ENCODE assay signal across 38 cellular contexts in genomic region chr10:21061982-21062381, GRCh38.
"Had no signal": no experiment of that assay in that cellular context is flagged by ENCODE, and none has a peak within 500 bp of the region (broad histone marks: within the 10 kb centered on the region; RNA-seq: fewer than 3 reads in every experiment).

No MANE protein-coding gene starts in this region.

- H3K9me3 Mint-ChIP-seq: activated T-cell treated with anti-CD3 and anti-CD28 coated beads, Interleukin-2, amount 50 U/mL, for 4 hours had no signal

- H3K4me3 ChIP-seq: adrenal gland, cardiac muscle cell had no signal

- H3K36me3 Mint-ChIP-seq: activated CD4-positive, alpha-beta memory T cell treated with anti-CD3 and anti-CD28 coated beads for 36 hours; activated naive CD4-positive, alpha-beta T cell treated with anti-CD3 and anti-CD28 coated beads, Interleukin-2, amount 50 U/mL, for 72 hours; activated naive CD8-positive, alpha-beta T cell treated with anti-CD3 and anti-CD28 coated beads for 36 hours had no signal

- H3K4me3 Mint-ChIP-seq: activated B cell treated with CpG ODN at 0.5 μM for 24 hours; activated CD4-positive, alpha-beta memory T cell treated with anti-CD3 and anti-CD28 coated beads for 36 hours; activated CD4-positive, alpha-beta T cell treated with anti-CD3 and anti-CD28 coated beads, Interleukin-2, amount 10 ng/mL, durations not matched to agents 24 days and 14 days; activated CD8-positive, alpha-beta T cell treated with anti-CD3 and anti-CD28 coated beads for 36 hours; activated naive CD4-positive, alpha-beta T cell treated with anti-CD3 and anti-CD28 coated beads for 36 hours; activated naive CD8-positive, alpha-beta T cell treated with anti-CD3 and anti-CD28 coated beads for 36 hours; activated T-cell treated with anti-CD3 and anti-CD28 coated beads, Interleukin-2, amount 50 U/mL, for 4 hours; activated T-cell treated with anti-CD3 and anti-CD28 coated beads, Interleukin-2, amount 50 U/mL, for 72 hours; activated T-helper 1 cell treated with anti-CD3 and anti-CD28 coated beads, Interleukin-12 subunit alpha, Interleukin-12 subunit beta, Interleukin-2, Interleukin-4 antibody, amounts not matched to agents 30 ng/mL and 10 ng/mL and 1 ng/mL, durations not matched to agents 14 hours and 24 hours and 36 hours; activated T-helper 17 cell treated with anti-CD3 and anti-CD28 coated beads, Interleukin-2, amount 50 U/mL, for 72 hours; brain; central memory CD8-positive, alpha-beta T cell; T-helper 1 cell treated with Interleukin-12 subunit alpha and Interleukin-12 subunit beta and Interleukin-4 antibody, amounts not matched to agents 30 μg/mL and 1 μg/mL, for 36 hours; T-helper 2 cell treated with Interferon-gamma antibody and Interleukin-4, amounts not matched to agents 5 μg/mL and 100 μg/mL, for 36 hours had no signal

- H3K27ac ChIP-seq: adrenal gland, cardiac muscle cell, VCaP had no signal

- H3K4me1 Mint-ChIP-seq: activated B cell treated with CpG ODN at 0.5 μM for 24 hours; activated CD4-positive, alpha-beta T cell treated with anti-CD3 and anti-CD28 coated beads, Interleukin-2, amount 10 ng/mL, durations not matched to agents 24 days and 14 days; activated naive CD8-positive, alpha-beta T cell treated with anti-CD3 and anti-CD28 coated beads for 36 hours; activated T-helper 17 cell treated with anti-CD3 and anti-CD28 coated beads, Interleukin-2, amount 50 U/mL, for 72 hours; central memory CD8-positive, alpha-beta T cell had no signal

- H3K4me1 ChIP-seq: adrenal gland had no signal

- FAIRE-seq: astrocyte, bronchial epithelial cell had no signal

- DNase-seq: activated B cell treated with CpG ODN at 0.5 μM for 24 hours; activated CD4-positive, alpha-beta memory T cell treated with anti-CD3 and anti-CD28 coated beads for 36 hours; activated CD4-positive, alpha-beta T cell treated with anti-CD3 and anti-CD28 coated beads for 4 hours; activated CD4-positive, alpha-beta T cell treated with anti-CD3 and anti-CD28 coated beads, Interleukin-2, amount 10 ng/mL, durations not matched to agents 24 days and 14 days; activated CD4-positive, alpha-beta T cell treated with anti-CD3 and anti-CD28 coated beads, Interleukin-2, amount 50 U/mL, for 1 hour; activated CD4-positive, alpha-beta T cell treated with anti-CD3 and anti-CD28 coated beads, Interleukin-2, amount 50 U/mL, for 4 hours; activated CD4-positive, CD25-positive, alpha-beta regulatory T cell treated with anti-CD3 and anti-CD28 coated beads, Interleukin-2, amount 50 U/mL, for 72 hours; activated CD8-positive, alpha-beta memory T cell treated with anti-CD3 and anti-CD28 coated beads, Interleukin-2, amount 50 U/mL, for 4 hours; activated CD8-positive, alpha-beta T cell treated with anti-CD3 and anti-CD28 coated beads for 36 hours; activated effector memory CD4-positive, alpha-beta T cell treated with anti-CD3 and anti-CD28 coated beads, Interleukin-2, amount 50 U/mL, for 16 hours; activated gamma-delta T cell treated with Interleukin-2 at 50 U/mL for 16 hours; activated naive CD4-positive, alpha-beta T cell; activated naive CD4-positive, alpha-beta T cell treated with anti-CD3 and anti-CD28 coated beads for 36 hours; activated naive CD8-positive, alpha-beta T cell treated with anti-CD3 and anti-CD28 coated beads for 36 hours; activated T-cell treated with anti-CD3 and anti-CD28 coated beads for 4 hours; activated T-cell treated with anti-CD3 and anti-CD28 coated beads, Interleukin-2, amount 50 U/mL, for 1 hour; activated T-cell treated with anti-CD3 and anti-CD28 coated beads, Interleukin-2, amount 50 U/mL, for 4 hours; activated T-cell treated with anti-CD3 and anti-CD28 coated beads, Interleukin-2, amount 50 U/mL, for 72 hours; adrenal gland; amniotic stem cell; aorta; caudate nucleus; cerebellar nuclear complex; SW 1271; T-helper 1 cell; T-helper 2 cell; T-helper 9 cell had no signal

- H3K36me3 ChIP-seq: adrenal gland, cardiac muscle cell had no signal

- H3K27me3 ChIP-seq: adrenal gland, cardiac muscle cell had no signal

- H3K27ac Mint-ChIP-seq: activated B cell treated with CpG ODN at 0.5 μM for 24 hours; activated CD4-positive, alpha-beta memory T cell treated with anti-CD3 and anti-CD28 coated beads for 36 hours; activated CD4-positive, alpha-beta T cell treated with anti-CD3 and anti-CD28 coated beads, Interleukin-2, amount 10 ng/mL, durations not matched to agents 24 days and 14 days; activated CD8-positive, alpha-beta T cell treated with anti-CD3 and anti-CD28 coated beads for 36 hours; activated naive CD4-positive, alpha-beta T cell treated with anti-CD3 and anti-CD28 coated beads for 36 hours; activated naive CD4-positive, alpha-beta T cell treated with anti-CD3 and anti-CD28 coated beads, Interleukin-2, amount 50 U/mL, for 72 hours; activated naive CD8-positive, alpha-beta T cell treated with anti-CD3 and anti-CD28 coated beads for 36 hours; activated T-cell treated with anti-CD3 and anti-CD28 coated beads, Interleukin-2, amount 50 U/mL, for 72 hours; activated T-helper 1 cell treated with anti-CD3 and anti-CD28 coated beads, Interleukin-12 subunit alpha, Interleukin-12 subunit beta, Interleukin-2, Interleukin-4 antibody, amounts not matched to agents 30 ng/mL and 10 ng/mL and 1 ng/mL, durations not matched to agents 14 hours and 24 hours and 36 hours; activated T-helper 17 cell treated with anti-CD3 and anti-CD28 coated beads, Interleukin-2, amount 50 U/mL, for 72 hours; brain; T-helper 1 cell treated with Interleukin-12 subunit alpha and Interleukin-12 subunit beta and Interleukin-4 antibody, amounts not matched to agents 30 μg/mL and 1 μg/mL, for 36 hours; T-helper 2 cell treated with Interferon-gamma antibody and Interleukin-4, amounts not matched to agents 5 μg/mL and 100 μg/mL, for 36 hours had no signal

- H3K27me3 Mint-ChIP-seq: activated B cell treated with CpG ODN at 0.5 μM for 24 hours; activated CD4-positive, alpha-beta memory T cell treated with anti-CD3 and anti-CD28 coated beads for 36 hours; activated CD4-positive, alpha-beta T cell treated with anti-CD3 and anti-CD28 coated beads, Interleukin-2, amount 10 ng/mL, durations not matched to agents 24 days and 14 days; activated CD8-positive, alpha-beta T cell treated with anti-CD3 and anti-CD28 coated beads for 36 hours; central memory CD8-positive, alpha-beta T cell had no signal

- ATAC-seq: activated CD8-positive, alpha-beta T cell treated with anti-CD3 and anti-CD28 coated beads for 36 hours; activated naive CD4-positive, alpha-beta T cell treated with anti-CD3 and anti-CD28 coated beads, Interleukin-2, amount 50 U/mL, for 72 hours; activated T-cell treated with anti-CD3 and anti-CD28 coated beads, Interleukin-2, amount 50 U/mL, for 4 hours; activated T-cell treated with anti-CD3 and anti-CD28 coated beads, Interleukin-2, amount 50 U/mL, for 72 hours; activated T-helper 17 cell treated with anti-CD3 and anti-CD28 coated beads, Interleukin-2, amount 50 U/mL, for 72 hours had no signal
